1 cellular context compared by ENCODE assay signal in genomic region chr7:35259555-35259954, GRCh38.
TF ChIP-seq lines count a peak whose summit lies in the region.

No MANE protein-coding gene starts in this region.

TF ChIP-seq in H1, 55 proteins besides CTCF, POLR2A, EP300 and RAD21:
- TF ChIP-seq CHD1 (IDR thresholded peaks at IDR 0.05; ENCODE audit: low read depth, low read length) (no peak), SUZ12 (IDR thresholded peaks at IDR 0.05; ENCODE audit: low read length) (peak; percentile 3; the same call in 1 of the 2 replicates)
